In the genomic region with DNA sequence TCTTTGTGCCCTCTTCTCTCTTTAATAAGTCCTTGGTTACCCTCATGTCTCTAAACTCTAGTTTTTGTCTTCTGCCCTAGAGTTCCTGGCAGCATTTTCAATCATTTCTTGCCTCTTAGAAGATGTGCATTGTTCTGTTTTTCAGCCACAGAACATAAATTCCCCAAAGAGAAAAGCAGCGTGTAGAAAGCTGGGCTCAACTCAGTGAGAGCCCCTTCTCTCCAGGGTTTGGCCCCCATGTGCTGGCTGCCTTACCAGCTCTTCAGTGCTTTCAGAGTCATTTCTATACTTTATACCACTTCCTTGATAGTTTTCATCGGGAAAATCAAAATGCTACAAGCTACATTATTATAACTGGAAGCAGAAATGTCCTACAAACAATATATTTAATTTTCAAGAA, we compare ENCODE assay signal across 15 cellular contexts.
"Had no signal": no experiment of that assay in that cellular context is flagged by ENCODE, and none has a peak within 500 bp of the region (broad histone marks: within the 10 kb centered on the region; RNA-seq: fewer than 3 reads in every experiment).

No MANE protein-coding gene starts in this region.

- H3K36me3 ChIP-seq: heart left ventricle, neural progenitor cell, ovary, thyroid gland had no signal

- H3K4me1 Mint-ChIP-seq: activated naive CD8-positive, alpha-beta T cell treated with anti-CD3 and anti-CD28 coated beads, Interleukin-2, amount 10 ng/mL, durations not matched to agents 7 days and 5 days; brain; central memory CD8-positive, alpha-beta T cell; neural progenitor cell; stimulated activated naive B cell treated with anti-CD40 and anti-IgM and Interleukin-4, amounts not matched to agents 10 μg/mL and 1 μg/mL and 100 μg/mL, for 72 hours had no signal

- H3K4me3 ChIP-seq: heart left ventricle, lung, ovary, thyroid gland had no signal

- ATAC-seq: heart left ventricle; stimulated activated naive B cell treated with anti-CD40 and anti-IgM and Interleukin-4, amounts not matched to agents 10 μg/mL and 1 μg/mL and 100 μg/mL, for 72 hours had no signal

- DNase-seq: activated CD4-positive, alpha-beta T cell treated with anti-CD3 and anti-CD28 coated beads, Interleukin-2, amount 50 U/mL, for 1 hour; activated naive CD8-positive, alpha-beta T cell treated with anti-CD3 and anti-CD28 coated beads, Interleukin-2, amount 10 ng/mL, durations not matched to agents 7 days and 5 days; cortex of kidney; effector CD4-positive, alpha-beta T cell; heart left ventricle; midbrain; ovary; stimulated activated CD4-positive, alpha-beta T cell treated with anti-CD3 and anti-CD28 coated beads, Interleukin-12 subunit alpha, Interleukin-12 subunit beta, amount 100 ng/mL, for 4 hours; stimulated activated naive B cell treated with anti-CD40 and anti-IgM and Interleukin-4, amounts not matched to agents 10 μg/mL and 1 μg/mL and 100 μg/mL, for 72 hours; thyroid gland had no signal

- H3K27ac Mint-ChIP-seq: activated naive CD8-positive, alpha-beta T cell treated with anti-CD3 and anti-CD28 coated beads, Interleukin-2, amount 10 ng/mL, durations not matched to agents 7 days and 5 days; activated T-helper 1 cell treated with anti-CD3 and anti-CD28 coated beads, Interleukin-12 subunit alpha, Interleukin-12 subunit beta, Interleukin-2, Interleukin-4 antibody, amounts not matched to agents 30 ng/mL and 10 ng/mL and 1 ng/mL, durations not matched to agents 14 hours and 24 hours and 36 hours; brain; neural progenitor cell; stimulated activated naive B cell treated with anti-CD40 and anti-IgM and Interleukin-4, amounts not matched to agents 10 μg/mL and 1 μg/mL and 100 μg/mL, for 72 hours had no signal

- H3K4me1 ChIP-seq: heart left ventricle, neural progenitor cell, thyroid gland had no signal

- H3K27me3 ChIP-seq: heart left ventricle, neural progenitor cell, ovary, thyroid gland had no signal

- H3K27me3 Mint-ChIP-seq: activated naive CD8-positive, alpha-beta T cell treated with anti-CD3 and anti-CD28 coated beads, Interleukin-2, amount 10 ng/mL, durations not matched to agents 7 days and 5 days; central memory CD8-positive, alpha-beta T cell; stimulated activated naive B cell treated with anti-CD40 and anti-IgM and Interleukin-4, amounts not matched to agents 10 μg/mL and 1 μg/mL and 100 μg/mL, for 72 hours had no signal

- H3K9me3 ChIP-seq: ovary, thyroid gland had no signal

- H3K4me3 Mint-ChIP-seq: activated naive CD8-positive, alpha-beta T cell treated with anti-CD3 and anti-CD28 coated beads, Interleukin-2, amount 10 ng/mL, durations not matched to agents 7 days and 5 days; activated T-helper 1 cell treated with anti-CD3 and anti-CD28 coated beads, Interleukin-12 subunit alpha, Interleukin-12 subunit beta, Interleukin-2, Interleukin-4 antibody, amounts not matched to agents 30 ng/mL and 10 ng/mL and 1 ng/mL, durations not matched to agents 14 hours and 24 hours and 36 hours; central memory CD8-positive, alpha-beta T cell; neural progenitor cell; stimulated activated naive B cell treated with anti-CD40 and anti-IgM and Interleukin-4, amounts not matched to agents 10 μg/mL and 1 μg/mL and 100 μg/mL, for 72 hours had no signal

- H3K36me3 Mint-ChIP-seq: activated naive CD8-positive, alpha-beta T cell treated with anti-CD3 and anti-CD28 coated beads, Interleukin-2, amount 10 ng/mL, durations not matched to agents 7 days and 5 days; brain; neural progenitor cell; stimulated activated naive B cell treated with anti-CD40 and anti-IgM and Interleukin-4, amounts not matched to agents 10 μg/mL and 1 μg/mL and 100 μg/mL, for 72 hours had no signal

- H3K9ac ChIP-seq: neural progenitor cell had no signal

- H3K27ac ChIP-seq: heart left ventricle, neural progenitor cell, ovary, thyroid gland had no signal
